ENCODE assay signal across 8 cellular contexts in genomic region chr5:321233-321725, GRCh38. TPM values are rescaled to one million over a fixed set of nuclear protein-coding genes. Genes with fewer than 3 reads are reported as not detected.
DNase-seq lines count a peak whose midpoint lies in the region; ATAC-seq and TF ChIP-seq lines count a peak whose summit lies in the region.

Gene AHRR, plus strand, starts transcription at chr5:321714. Its CDS starts 22,189 bp downstream, at chr5:343903.

- TF ChIP-seq CTCF in AG09309 (IDR thresholded peaks at IDR 0.05; ENCODE audit: control insufficient read depth, insufficient read depth, low read depth, low read length, missing control alignments) (peak; percentile 34), GM13976 (IDR thresholded peaks at IDR 0.05; ENCODE audit: borderline replicate concordance, control extremely low read depth, extremely low read depth, insufficient read depth, missing control alignments) (peak; percentile 62)

- H3K9me3 Mint-ChIP-seq in activated naive CD4-positive, alpha-beta T cell treated with anti-CD3 and anti-CD28 coated beads for 36 hours = no peaks in the 10 kb centered on the region

- H3K27me3 Mint-ChIP-seq in activated naive CD4-positive, alpha-beta T cell treated with anti-CD3 and anti-CD28 coated beads for 36 hours (ENCODE audit: low read depth) = peaks cover 42% of the 10 kb centered on the region

- no peak within 1 kb of the TSS for H4K12ac ChIP-seq in trophoblast cell (ENCODE audit: low read depth, low read length)

- H3K27ac Mint-ChIP-seq in activated naive CD4-positive, alpha-beta T cell treated with anti-CD3 and anti-CD28 coated beads for 36 hours = no peak within 1 kb of the TSS

- no peak within 1 kb of the TSS for H3K23ac ChIP-seq in trophoblast cell (ENCODE audit: low read length)

- H3K4me2 ChIP-seq in trophoblast cell (ENCODE audit: low read length) = peak within 1 kb of the TSS; percentile 97

- peaks cover 40% of the 10 kb centered on the region for H3K27me3 ChIP-seq in trophoblast cell (ENCODE audit: insufficient read depth, low read length)

- H3K9me3 ChIP-seq in trophoblast cell (ENCODE audit: insufficient read depth, low read depth, low read length) = peaks cover 5% of the 10 kb centered on the region

- no peak within 1 kb of the TSS for H2BK5ac ChIP-seq in trophoblast cell (ENCODE audit: low read depth, low read length, poor library complexity)

- ATAC-seq in HG02885 (IDR thresholded peaks at IDR 0.05; ENCODE audit: poor library complexity, unreplicated experiment) (peak; percentile 51), GM18873 (IDR thresholded peaks at IDR 0.05; ENCODE audit: low FRiP score, unreplicated experiment) (no peak)

- no peak within 1 kb of the TSS for H4K8ac ChIP-seq in trophoblast cell (ENCODE audit: low read depth, low read length)

- H2BK120ac ChIP-seq in trophoblast cell (ENCODE audit: insufficient read depth, low read length, poor library complexity) = no peak within 1 kb of the TSS

- peak within 1 kb of the TSS; percentile 68 for H3K4me3 Mint-ChIP-seq in activated naive CD4-positive, alpha-beta T cell treated with anti-CD3 and anti-CD28 coated beads for 36 hours

- no peak within 1 kb of the TSS for H4K91ac ChIP-seq in trophoblast cell (ENCODE audit: low read depth, low read length)

- WGBS in trophoblast cell (ENCODE audit: extremely low coverage, insufficient coverage, insufficient read length) = no CpG with 5 or more reads among the region's 51 CpGs

- H2BK12ac ChIP-seq in trophoblast cell (ENCODE audit: low read length) = no peak within 1 kb of the TSS

- intact Hi-C loops in activated naive CD4-positive, alpha-beta T cell treated with anti-CD3 and anti-CD28 coated beads for 36 hours (cut with micrococcal nuclease) = loop anchor here (2.0 kb wide), 1 partner anchor 24 kb away; no protein-coding TSS in a partner anchor
- intact Hi-C loops in head of caudate nucleus (cut with DNase I) = no loop called here

- H3K79me2 ChIP-seq in trophoblast cell (ENCODE audit: control insufficient read depth, insufficient read depth, low read length, poor library complexity) = no peaks in the 10 kb centered on the region

- peaks cover 12 to 18% of the 10 kb centered on the region in 2 experiments for H3K4me1 ChIP-seq in trophoblast cell (ENCODE audit: control insufficient read depth in 1 of 2, insufficient read depth in 2 of 2, low read length in 2 of 2)

- CTCF ChIA-PET in activated naive CD4-positive, alpha-beta T cell treated with anti-CD3 and anti-CD28 coated beads for 36 hours (lab: Charles Lee) = interaction anchor here (0.6 to 1.1 kb wide), 4 partner anchors 21 to 77 kb away, joined by 3 to 4 read pairs (median 3); no protein-coding TSS in a partner anchor

- H3K4me3 ChIP-seq in AG09309 (ENCODE audit: control insufficient read depth, low read depth, low read length) (peak within 1 kb of the TSS; percentile 94), trophoblast cell (ENCODE audit: low read depth, low read length) (peak within 1 kb of the TSS; percentile 65)

- H3K27ac ChIP-seq in trophoblast cell (ENCODE audit: low read depth, low read length) = no peak within 1 kb of the TSS

- H3K18ac ChIP-seq in trophoblast cell (ENCODE audit: low read length) = no peak within 1 kb of the TSS

- H3K4ac ChIP-seq in trophoblast cell (ENCODE audit: low read depth, low read length) = no peak within 1 kb of the TSS

- H3K36me3 Mint-ChIP-seq in activated naive CD4-positive, alpha-beta T cell treated with anti-CD3 and anti-CD28 coated beads for 36 hours (ENCODE audit: low read depth) = no peaks in the 10 kb centered on the region

- H3K4me1 Mint-ChIP-seq in activated naive CD4-positive, alpha-beta T cell treated with anti-CD3 and anti-CD28 coated beads for 36 hours (ENCODE audit: low read depth) = peaks cover 6% of the 10 kb centered on the region

- no peak within 1 kb of the TSS for H3K14ac ChIP-seq in trophoblast cell (ENCODE audit: low read length)

- no peaks in the 10 kb centered on the region for H3K79me1 ChIP-seq in trophoblast cell (ENCODE audit: low read length)

- peaks cover 2% of the 10 kb centered on the region in 2 experiments for H3K36me3 ChIP-seq in trophoblast cell (ENCODE audit: control insufficient read depth in 1 of 2, insufficient read depth in 2 of 2, low read length in 2 of 2)

- H3K9ac ChIP-seq in trophoblast cell (ENCODE audit: low read length) = no peak within 1 kb of the TSS

- no peak within 1 kb of the TSS for H2AK5ac ChIP-seq in trophoblast cell (ENCODE audit: low read length)

- no peak within 1 kb of the TSS for H2AFZ ChIP-seq in trophoblast cell (ENCODE audit: insufficient read depth, low read length, poor library complexity)

- no peak for DNase-seq in AG09309 (ENCODE audit: low read depth)
- DNase-seq in GM13976 (ENCODE audit: low spot score) = peak; percentile 92
- peak; percentile 91 for DNase-seq in NCI-H510A treated with DMSO at 0.1 percent for 48 hours (lab: John Stamatoyannopoulos, UW)
- peak; percentile 51 for DNase-seq in activated naive CD4-positive, alpha-beta T cell treated with anti-CD3 and anti-CD28 coated beads for 36 hours
- DNase-seq in head of caudate nucleus = peak in 26 of 42 donors; percentile 14 to 76 (median 45)
- peak; percentile 56 to 79 for DNase-seq in trophoblast cell

- in situ Hi-C loops in GM13976 (cut with MboI; ENCODE audit: low sequenced_read_pairs, unreplicated experiment) = no loop called here

RNA-seq across cellular contexts. Expression of gene AHRR, which starts in this region (rescaled TPM):
- 1 to 10 TPM; 4.1 to 5.5 TPM for total RNA-seq in activated naive CD4-positive, alpha-beta T cell treated with anti-CD3 and anti-CD28 coated beads for 36 hours
- 1.1 and 1.3 TPM in 2 replicates for polyA plus RNA-seq in trophoblast cell (2013)
